10 cellular contexts compared by ENCODE assay signal in the genomic region with DNA sequence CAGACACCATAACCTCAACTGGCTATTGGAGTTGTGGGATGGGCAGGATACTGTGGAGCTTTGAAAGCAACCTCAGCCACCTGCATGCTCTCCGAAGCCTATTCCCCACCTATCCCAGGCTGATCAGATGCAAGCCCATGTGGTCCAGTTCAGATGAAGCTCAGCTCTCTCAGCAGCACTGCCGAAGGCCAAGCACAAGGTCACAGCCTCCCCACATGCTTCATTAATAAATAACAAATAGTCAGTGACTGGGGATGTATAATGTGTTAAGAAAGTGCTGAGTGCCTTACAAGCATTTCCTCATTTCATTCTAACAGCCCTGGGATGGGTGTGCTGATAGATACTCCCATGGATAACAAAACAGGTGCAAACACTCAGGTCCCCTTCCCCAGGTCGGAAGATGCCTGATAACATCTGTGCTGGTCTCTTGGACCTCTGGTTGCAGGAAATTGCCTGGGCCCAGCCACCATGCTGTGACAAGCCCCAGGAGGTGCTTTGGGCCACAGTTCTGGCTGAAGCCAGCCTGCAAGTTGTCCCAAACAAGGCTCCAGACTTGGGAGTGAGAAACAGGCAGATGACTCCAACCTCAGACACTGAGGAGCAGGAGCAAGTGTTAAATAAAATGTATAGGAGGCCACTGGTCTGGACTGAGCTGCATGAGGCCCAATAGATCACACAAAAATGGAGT. TPM values are rescaled to one million over a fixed set of nuclear protein-coding genes. Genes with fewer than 3 reads are reported as not detected.
A peak's percentile ranks its signal among the peaks of the same experiment; 100 is the strongest.
DNase-seq lines count a peak whose midpoint lies in the region; ATAC-seq and TF ChIP-seq lines count a peak whose summit lies in the region.
"Had no signal": no experiment of that assay in that cellular context is flagged by ENCODE, and none has a peak within 500 bp of the region (broad histone marks: within the 10 kb centered on the region; RNA-seq: fewer than 3 reads in every experiment).

No MANE protein-coding gene starts in this region.

- H3K9me3 Mint-ChIP-seq in neural progenitor cell = no peaks in the 10 kb centered on the region
- no peaks in the 10 kb centered on the region for H3K9me3 Mint-ChIP-seq in activated CD8-positive, alpha-beta T cell treated with anti-CD3 and anti-CD28 coated beads, Interleukin-2, amount 10 ng/mL, durations not matched to agents 7 days and 5 days (ENCODE audit: insufficient read depth)
- H3K9me3 Mint-ChIP-seq in activated CD4-positive, alpha-beta T cell treated with anti-CD3 and anti-CD28 coated beads, Interleukin-2, amount 10 ng/mL, durations not matched to agents 7 days and 5 days = no peaks in the 10 kb centered on the region

- no peaks in the 10 kb centered on the region for H3F3A ChIP-seq in neural progenitor cell (ENCODE audit: low read depth)

- H3K27me3 ChIP-seq in esophagus squamous epithelium = no peaks in the 10 kb centered on the region
- peaks cover 68% of the 10 kb centered on the region for H3K27me3 ChIP-seq in neural progenitor cell
- H3K27me3 ChIP-seq: ovary had no signal

- H3K36me3 Mint-ChIP-seq in neural progenitor cell = no peaks in the 10 kb centered on the region
- H3K36me3 Mint-ChIP-seq in activated CD8-positive, alpha-beta T cell treated with anti-CD3 and anti-CD28 coated beads, Interleukin-2, amount 10 ng/mL, durations not matched to agents 7 days and 5 days (ENCODE audit: low read depth) = peaks cover 18% of the 10 kb centered on the region
- H3K36me3 Mint-ChIP-seq in activated CD4-positive, alpha-beta T cell treated with anti-CD3 and anti-CD28 coated beads, Interleukin-2, amount 10 ng/mL, durations not matched to agents 7 days and 5 days (ENCODE audit: low read depth) = peaks cover 15% of the 10 kb centered on the region

- H3K9ac ChIP-seq in neural progenitor cell = no peak overlapping the region

- CTCF ChIA-PET in activated CD8-positive, alpha-beta T cell treated with anti-CD3 and anti-CD28 coated beads, Interleukin-2, amount 10 ng/mL, durations not matched to agents 7 days and 5 days (lab: Charles Lee) = interaction anchor here (1.4 to 2.5 kb wide), 5 partner anchors 8 to 60 kb away, joined by 5 to 7 read pairs (median 7); no protein-coding TSS in a partner anchor
- CTCF ChIA-PET in activated CD4-positive, alpha-beta T cell treated with anti-CD3 and anti-CD28 coated beads, Interleukin-2, amount 10 ng/mL, durations not matched to agents 7 days and 5 days (lab: Charles Lee) = interaction anchor here (0.5 to 1.3 kb wide), 4 partner anchors 9 to 1072 kb away, joined by 3 to 5 read pairs (median 4); no protein-coding TSS in a partner anchor

- H3K79me2 ChIP-seq in neural progenitor cell (ENCODE audit: low read depth) = no peaks in the 10 kb centered on the region

- H3K4me1 ChIP-seq in esophagus squamous epithelium (peaks cover 47 to 96% (median 66%) of the 10 kb centered on the region in 3 donors), neural progenitor cell (peaks cover 3% of the 10 kb centered on the region)

- H3K9me3 ChIP-seq in esophagus squamous epithelium = no peaks in the 10 kb centered on the region
- no peaks in the 10 kb centered on the region for H3K9me3 ChIP-seq in neural progenitor cell (ENCODE audit: low read depth)
- H3K9me3 ChIP-seq: ovary had no signal

- H3K27ac ChIP-seq in esophagus squamous epithelium (peak overlapping the region; percentile 54 to 96 (median 93)), neural progenitor cell (no peak overlapping the region)

- peak; percentile 40 for DNase-seq in Right ventricle myocardium inferior (ENCODE audit: missing footprints)
- DNase-seq in Right ventricle myocardium superior = no peak
- no peak for DNase-seq in esophagus squamous epithelium (lab: John Stamatoyannopoulos, UW)
- DNase-seq in neural progenitor cell (ENCODE audit: low spot score) = no peak
- DNase-seq in activated CD8-positive, alpha-beta T cell treated with anti-CD3 and anti-CD28 coated beads, Interleukin-2, amount 10 ng/mL, durations not matched to agents 7 days and 5 days = no peak
- no peak for DNase-seq in stimulated activated CD8-positive, alpha-beta memory T cell treated with anti-CD3 and anti-CD28 coated beads, Interleukin-4, amount 100 ng/mL, for 48 hours
- DNase-seq in activated CD4-positive, alpha-beta T cell treated with anti-CD3 and anti-CD28 coated beads, Interleukin-2, amount 10 ng/mL, durations not matched to agents 7 days and 5 days = no peak
- DNase-seq: activated CD8-positive, alpha-beta memory T cell treated with anti-CD3 and anti-CD28 coated beads, Interleukin-2, amount 50 U/mL, for 4 hours had no signal

- H3K4me2 ChIP-seq in neural progenitor cell = no peak overlapping the region

- H2AFZ ChIP-seq in neural progenitor cell (replicated peaks) = no peak overlapping the region

- intact Hi-C loops in Right ventricle myocardium inferior (cut with DNase I) (loop anchor here (10.0 kb wide), 1 partner anchor 241 kb away; no protein-coding TSS in a partner anchor), Right ventricle myocardium superior (cut with DNase I) (loop anchor here (10.0 kb wide), 1 partner anchor 201 kb away; no protein-coding TSS in a partner anchor), esophagus squamous epithelium (cut with DNase I) (no loop called here)

- H3K4me3 ChIP-seq in esophagus squamous epithelium (peak overlapping the region in 1 of 4 donors; percentile 3), neural progenitor cell (no peak overlapping the region)
- H3K4me3 ChIP-seq: ovary had no signal

- ATAC-seq in Right ventricle myocardium inferior = no peak
- no peak for ATAC-seq in Right ventricle myocardium superior (ENCODE audit: poor library complexity)
- ATAC-seq in activated CD8-positive, alpha-beta T cell treated with anti-CD3 and anti-CD28 coated beads, Interleukin-2, amount 10 ng/mL, durations not matched to agents 7 days and 5 days = no peak
- no peak for ATAC-seq in GM21619 (IDR thresholded peaks at IDR 0.05; ENCODE audit: unreplicated experiment)

- TF ChIP-seq POLR2A in esophagus squamous epithelium (IDR thresholded peaks at IDR 0.05) = no peak

- H3K4me3 Mint-ChIP-seq in neural progenitor cell = peak overlapping the region; percentile 27
- H3K4me3 Mint-ChIP-seq in activated CD8-positive, alpha-beta T cell treated with anti-CD3 and anti-CD28 coated beads, Interleukin-2, amount 10 ng/mL, durations not matched to agents 7 days and 5 days = no peak overlapping the region
- no peak overlapping the region for H3K4me3 Mint-ChIP-seq in activated CD4-positive, alpha-beta T cell treated with anti-CD3 and anti-CD28 coated beads, Interleukin-2, amount 10 ng/mL, durations not matched to agents 7 days and 5 days

- H3K4me1 Mint-ChIP-seq in neural progenitor cell = peaks cover 23% of the 10 kb centered on the region
- H3K4me1 Mint-ChIP-seq in activated CD8-positive, alpha-beta T cell treated with anti-CD3 and anti-CD28 coated beads, Interleukin-2, amount 10 ng/mL, durations not matched to agents 7 days and 5 days (ENCODE audit: low read depth) = peaks cover 57% of the 10 kb centered on the region
- peaks cover 57% of the 10 kb centered on the region for H3K4me1 Mint-ChIP-seq in activated CD4-positive, alpha-beta T cell treated with anti-CD3 and anti-CD28 coated beads, Interleukin-2, amount 10 ng/mL, durations not matched to agents 7 days and 5 days

- no peaks in the 10 kb centered on the region for H3K36me3 ChIP-seq in esophagus squamous epithelium
- H3K36me3 ChIP-seq in neural progenitor cell = no peaks in the 10 kb centered on the region
- H3K36me3 ChIP-seq: ovary had no signal

- POLR2A ChIA-PET in activated CD8-positive, alpha-beta T cell treated with anti-CD3 and anti-CD28 coated beads, Interleukin-2, amount 10 ng/mL, durations not matched to agents 7 days and 5 days (lab: Charles Lee) = interaction anchor here (0.6 kb wide), 1 partner anchor 11 kb away, joined by 3 read pairs; no protein-coding TSS in a partner anchor
- POLR2A ChIA-PET in activated CD4-positive, alpha-beta T cell treated with anti-CD3 and anti-CD28 coated beads, Interleukin-2, amount 10 ng/mL, durations not matched to agents 7 days and 5 days (lab: Charles Lee) = no interaction called here

- H3K27me3 Mint-ChIP-seq in neural progenitor cell (ENCODE audit: insufficient read depth, low read depth) = peaks cover 58% of the 10 kb centered on the region
- H3K27me3 Mint-ChIP-seq in activated CD8-positive, alpha-beta T cell treated with anti-CD3 and anti-CD28 coated beads, Interleukin-2, amount 10 ng/mL, durations not matched to agents 7 days and 5 days (ENCODE audit: low read depth) = no peaks in the 10 kb centered on the region
- H3K27me3 Mint-ChIP-seq in activated CD4-positive, alpha-beta T cell treated with anti-CD3 and anti-CD28 coated beads, Interleukin-2, amount 10 ng/mL, durations not matched to agents 7 days and 5 days = no peaks in the 10 kb centered on the region

- H4K20me1 ChIP-seq in neural progenitor cell (ENCODE audit: low read depth) = peaks cover 22% of the 10 kb centered on the region

- TF ChIP-seq CTCF in esophagus squamous epithelium (IDR thresholded peaks at IDR 0.05) = no peak
- TF ChIP-seq CTCF in neural progenitor cell (IDR thresholded peaks at IDR 0.05) = no peak

- 53 to 86% methylated on average over 1 to 2 of the region's 3 CpGs for WGBS in esophagus squamous epithelium, 2 donors

- H3K27ac Mint-ChIP-seq in neural progenitor cell = no peak overlapping the region
- H3K27ac Mint-ChIP-seq in activated CD8-positive, alpha-beta T cell treated with anti-CD3 and anti-CD28 coated beads, Interleukin-2, amount 10 ng/mL, durations not matched to agents 7 days and 5 days = no peak overlapping the region
- no peak overlapping the region for H3K27ac Mint-ChIP-seq in activated CD4-positive, alpha-beta T cell treated with anti-CD3 and anti-CD28 coated beads, Interleukin-2, amount 10 ng/mL, durations not matched to agents 7 days and 5 days

RNA-seq across cellular contexts. Expression of a gene that starts 3.7 kb away (rescaled TPM):
- 135 TPM for total RNA-seq in Right ventricle myocardium inferior
- total RNA-seq in Right ventricle myocardium superior = 143 TPM
- total RNA-seq in esophagus squamous epithelium = 10 to 100 TPM in 3 of 4 donors, 1 to 10 TPM in 1; 5.8 to 23.5 (median 11.1) TPM
- not detected in 2 replicates for total RNA-seq in neural progenitor cell (ENCODE audit: low replicate concordance)
- 10 to 100 TPM; 40.9 to 42.5 TPM for total RNA-seq in activated CD8-positive, alpha-beta T cell treated with anti-CD3 and anti-CD28 coated beads, Interleukin-2, amount 10 ng/mL, durations not matched to agents 7 days and 5 days
- total RNA-seq in activated CD4-positive, alpha-beta T cell treated with anti-CD3 and anti-CD28 coated beads, Interleukin-2, amount 10 ng/mL, durations not matched to agents 7 days and 5 days = 10 to 100 TPM; 41.1 to 54.1 TPM

RNA-seq across cellular contexts. Expression of a gene that starts 27.7 kb away (rescaled TPM):
- total RNA-seq in Right ventricle myocardium inferior (0.14 TPM), Right ventricle myocardium superior (0.30 TPM), esophagus squamous epithelium (not detected), neural progenitor cell (ENCODE audit: low replicate concordance) (not detected in 2 replicates)
- total RNA-seq in activated CD8-positive, alpha-beta T cell treated with anti-CD3 and anti-CD28 coated beads, Interleukin-2, amount 10 ng/mL, durations not matched to agents 7 days and 5 days = not detected
- not detected for total RNA-seq in activated CD4-positive, alpha-beta T cell treated with anti-CD3 and anti-CD28 coated beads, Interleukin-2, amount 10 ng/mL, durations not matched to agents 7 days and 5 days
